In genomic region chr5:180824630-180825476, GRCh38 we compare ENCODE assay signal across 16 cellular contexts. TPM values are rescaled to one million over a fixed set of nuclear protein-coding genes. Genes with fewer than 3 reads are reported as not detected.
DNase-seq lines count a peak whose midpoint lies in the region; ATAC-seq and TF ChIP-seq lines count a peak whose summit lies in the region.
"Had no signal": no experiment of that assay in that cellular context is flagged by ENCODE, and none has a peak within 500 bp of the region (broad histone marks: within the 10 kb centered on the region; RNA-seq: fewer than 3 reads in every experiment).

No MANE protein-coding gene starts in this region.

- in situ Hi-C loops in mammary epithelial cell (cut with MboI; ENCODE audit: low sequenced_read_pairs in 2 of 2), result no loop called here

- no peak overlapping the region for H3K27ac ChIP-seq in mammary epithelial cell (ENCODE audit: insufficient read depth, low read depth, low read length)
- peak overlapping the region; percentile 57 to 64 for H3K27ac ChIP-seq in prostate gland
- H3K27ac ChIP-seq in upper lobe of right lung, result peak overlapping the region; percentile 47
- peak overlapping the region in 1 of 2 donors; percentile 73 for H3K27ac ChIP-seq in coronary artery
- H3K27ac ChIP-seq: foreskin keratinocyte, parathyroid adenoma had no signal

- WGBS in mammary epithelial cell (ENCODE audit: low coverage, missing lambda C conversion rate), result 96% methylated on average over 10 of the region's 10 CpGs
- 35% methylated on average over 10 of the region's 10 CpGs for WGBS in prostate gland

- H3K36me3 Mint-ChIP-seq in MCF 10A (ENCODE audit: insufficient read depth, unreplicated experiment) (peaks cover 8% of the 10 kb centered on the region), endothelial cell (ENCODE audit: low read depth, unreplicated experiment) (peaks cover 14% of the 10 kb centered on the region)

- TF ChIP-seq CTCF in MCF 10A (IDR thresholded peaks at IDR 0.05; ENCODE audit: unreplicated experiment) (no peak), mammary epithelial cell (conservative IDR thresholded peaks at IDR 0.05 in 1 of 2, IDR thresholded peaks at IDR 0.05 in 1 of 2; ENCODE audit: extremely low read depth in 1 of 2, insufficient read depth in 1 of 2, low read depth in 1 of 2, low read length in 2 of 2) (no peak), endothelial cell (IDR thresholded peaks at IDR 0.05; ENCODE audit: unreplicated experiment) (no peak), prostate gland (IDR thresholded peaks at IDR 0.05) (no peak), upper lobe of right lung (IDR thresholded peaks at IDR 0.05) (no peak), coronary artery (IDR thresholded peaks at IDR 0.05) (no peak)

- H3K4me1 Mint-ChIP-seq in MCF 10A (ENCODE audit: insufficient read depth, unreplicated experiment) (peaks cover 21% of the 10 kb centered on the region), endothelial cell (ENCODE audit: unreplicated experiment) (peaks cover 16% of the 10 kb centered on the region)

- POLR2A ChIA-PET in MCF 10A (lab: Yijun Ruan, JAX), result interaction anchor here (0.7 to 4.8 kb wide), 8 partner anchors 15 to 367 kb away, joined by 3 to 77 read pairs (median 10); partner anchors contain the start of genes MGAT1 and ZFP62

- H3K79me2 ChIP-seq in mammary epithelial cell (ENCODE audit: insufficient read depth, low read length), result peaks cover 3% of the 10 kb centered on the region
- H3K79me2 ChIP-seq: parathyroid adenoma had no signal

- H3K4me3 ChIP-seq in mammary epithelial cell (replicated peaks in 1 of 3; ENCODE audit: insufficient read depth in 1 of 3, low read depth in 2 of 3, low read length in 3 of 3), result no peak overlapping the region
- no peak overlapping the region for H3K4me3 ChIP-seq in prostate gland
- H3K4me3 ChIP-seq in upper lobe of right lung, result no peak overlapping the region
- no peak overlapping the region for H3K4me3 ChIP-seq in coronary artery
- H3K4me3 ChIP-seq: mucosa of descending colon had no signal

- H3K4me2 ChIP-seq in mammary epithelial cell (ENCODE audit: insufficient read depth, low read depth, low read length), result no peak overlapping the region

- H3K27me3 Mint-ChIP-seq in MCF 10A (ENCODE audit: insufficient read depth, unreplicated experiment), result no peaks in the 10 kb centered on the region
- peaks cover 5% of the 10 kb centered on the region for H3K27me3 Mint-ChIP-seq in endothelial cell (ENCODE audit: unreplicated experiment)

- no peak for TF ChIP-seq POLR2A in prostate gland (IDR thresholded peaks at IDR 0.05)

- no peak overlapping the region for H3K4me3 Mint-ChIP-seq in MCF 10A (ENCODE audit: unreplicated experiment)
- no peak overlapping the region for H3K4me3 Mint-ChIP-seq in endothelial cell (ENCODE audit: unreplicated experiment)

- BruUV-seq in MCF 10A (replicated peaks; lab: Mats Ljungman, UMichigan) (no TSS peak), mammary epithelial cell (replicated peaks; lab: Mats Ljungman, UMichigan) (no TSS peak)

- H3K36me3 ChIP-seq in mammary epithelial cell (ENCODE audit: insufficient read depth, low read length), result no peaks in the 10 kb centered on the region
- H3K36me3 ChIP-seq in prostate gland, result no peaks in the 10 kb centered on the region
- peaks cover 1% of the 10 kb centered on the region for H3K36me3 ChIP-seq in upper lobe of right lung

- H3K27ac Mint-ChIP-seq in MCF 10A (ENCODE audit: low read depth, unreplicated experiment) (peak overlapping the region; percentile 37), endothelial cell (ENCODE audit: unreplicated experiment) (peak overlapping the region; percentile 13)

- CTCF ChIA-PET in MCF 10A (lab: Yijun Ruan, JAX) (interaction anchor here (0.6 to 2.2 kb wide), 7 partner anchors 9 to 697 kb away, joined by 3 to 12 read pairs (median 4); no protein-coding TSS in a partner anchor), mammary epithelial cell (lab: Charles Lee; ENCODE audit: low non-redundant PET) (no interaction called here)

- no peak overlapping the region for H3K9ac ChIP-seq in mammary epithelial cell (ENCODE audit: insufficient read depth, low read length)
- H3K9ac ChIP-seq: parathyroid adenoma had no signal

- H3K9me3 Mint-ChIP-seq in MCF 10A (ENCODE audit: unreplicated experiment), result peaks cover 10% of the 10 kb centered on the region
- H3K9me3 Mint-ChIP-seq in endothelial cell (ENCODE audit: unreplicated experiment), result peaks cover 3% of the 10 kb centered on the region

- H3K27me3 ChIP-seq in mammary epithelial cell (ENCODE audit: insufficient read depth, low read length) (no peaks in the 10 kb centered on the region), prostate gland (replicated peaks; ENCODE audit: insufficient read depth) (no peaks in the 10 kb centered on the region), upper lobe of right lung (no peaks in the 10 kb centered on the region)
- H3K27me3 ChIP-seq: foreskin keratinocyte had no signal

- no peak for DNase-seq in MCF 10A (ENCODE audit: unreplicated experiment)
- no peak for DNase-seq in mammary epithelial cell
- no peak for DNase-seq in endothelial cell (ENCODE audit: low spot score)
- no peak for DNase-seq in prostate gland (ENCODE audit: low spot score)
- DNase-seq in upper lobe of right lung, result no peak
- DNase-seq in NCI-H187 treated with DMSO at 0.1 percent for 48 hours (lab: John Stamatoyannopoulos, UW), result no peak
- no peak for DNase-seq in activated CD8-positive, alpha-beta memory T cell treated with anti-CD3 and anti-CD28 coated beads, Interleukin-2, amount 50 U/mL, for 48 hours
- no peak for DNase-seq in coronary artery (ENCODE audit: low spot score)
- DNase-seq: activated CD4-positive, alpha-beta T cell treated with anti-CD3 and anti-CD28 coated beads, Interleukin-2, amount 50 U/mL, for 48 hours; COR-L47; foreskin keratinocyte; mucosa of descending colon; NK-92 treated with Interleukin-12 subunit alpha and Interleukin-12 subunit beta, amount 100 ng/mL, for 24 hours; SIG-M5; T1000 had no signal

- no peak for ATAC-seq in upper lobe of right lung
- ATAC-seq: mucosa of descending colon had no signal

- no peaks in the 10 kb centered on the region for H4K20me1 ChIP-seq in mammary epithelial cell (ENCODE audit: insufficient read depth, low read length)

- H3K9me3 ChIP-seq in mammary epithelial cell (replicated peaks; ENCODE audit: insufficient read depth, low read length) (peaks cover 3% of the 10 kb centered on the region), prostate gland (no peaks in the 10 kb centered on the region), upper lobe of right lung (no peaks in the 10 kb centered on the region)

- intact Hi-C loops in MCF 10A (cut with micrococcal nuclease) (no loop called here), mammary epithelial cell (cut with micrococcal nuclease) (no loop called here), prostate gland (cut with DNase I) (no loop called here), upper lobe of right lung (cut with DNase I) (no loop called here)

- H3K4me1 ChIP-seq in mammary epithelial cell (ENCODE audit: insufficient read depth, low read length) (peaks cover 20% of the 10 kb centered on the region), prostate gland (replicated peaks) (peaks cover 6% of the 10 kb centered on the region), upper lobe of right lung (peaks cover 53% of the 10 kb centered on the region)

- dilution Hi-C loops in mammary epithelial cell (cut with HindIII; ENCODE audit: low sequenced_read_pairs), result loop anchor here (5.0 kb wide), 1 partner anchor 42 kb away; no protein-coding TSS in a partner anchor

- H2AFZ ChIP-seq in mammary epithelial cell (ENCODE audit: low read depth, low read length), result no peak overlapping the region
- H2AFZ ChIP-seq: parathyroid adenoma had no signal

RNA-seq across cellular contexts. Expression of gene MGAT1, which starts 22.2 kb away (rescaled TPM):
- total RNA-seq in MCF 10A (2022) (135 and 150 TPM in 2 replicates), mammary epithelial cell (100 to 1,000 TPM in 1 of 2 donors, 10 to 100 TPM in 1; 91.4 to 177 TPM), endothelial cell (ENCODE audit: unreplicated experiment) (115 TPM), prostate gland (100 to 1,000 TPM; 142 to 159 TPM), upper lobe of right lung (216 TPM)
- 134 TPM for polyA plus RNA-seq in mammary epithelial cell
- 122 TPM for polyA minus RNA-seq in mammary epithelial cell

RNA-seq across cellular contexts. Expression of gene ZFP62, which starts 36.2 kb away (rescaled TPM):
- total RNA-seq in MCF 10A (2022), result 31.2 and 36.9 TPM in 2 replicates
- 10 to 100 TPM; 17.2 to 17.5 TPM for total RNA-seq in mammary epithelial cell
- 6.7 TPM for polyA plus RNA-seq in mammary epithelial cell
- polyA minus RNA-seq in mammary epithelial cell, result 40.5 TPM
- 30.2 TPM for total RNA-seq in endothelial cell (ENCODE audit: unreplicated experiment)
- total RNA-seq in prostate gland, result 10 to 100 TPM; 24.5 to 28.1 TPM
- total RNA-seq in upper lobe of right lung, result 22.6 TPM
